ENCODE assay signal across 18 cellular contexts in the genomic region with DNA sequence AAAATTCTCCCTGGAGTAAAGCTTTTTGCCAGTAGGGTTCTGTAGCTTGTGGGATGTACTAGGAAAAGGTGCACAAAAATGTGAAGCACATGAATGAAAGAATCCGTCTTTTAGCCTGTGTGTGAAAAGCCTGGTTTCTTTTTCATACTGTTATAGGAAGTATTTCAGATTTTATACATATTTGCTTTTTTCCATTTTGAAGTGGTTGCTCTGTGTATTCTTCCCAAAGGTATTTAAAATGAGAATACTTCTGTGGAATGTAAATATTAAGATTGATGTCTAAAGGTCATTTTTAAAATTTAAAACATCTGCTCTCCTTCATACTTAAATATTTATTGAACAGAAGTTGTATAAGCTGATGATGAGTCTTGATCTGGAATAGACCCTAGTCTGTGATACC.
A peak's percentile ranks its signal among the peaks of the same experiment; 100 is the strongest.
DNase-seq lines count a peak whose midpoint lies in the region; ATAC-seq and TF ChIP-seq lines count a peak whose summit lies in the region.
"Had no signal": no experiment of that assay in that cellular context is flagged by ENCODE, and none has a peak within 500 bp of the region (broad histone marks: within the 10 kb centered on the region; RNA-seq: fewer than 3 reads in every experiment).

No MANE protein-coding gene starts in this region.

- no peak overlapping the region for H3K4me3 Mint-ChIP-seq in nephron progenitor cell
- H3K4me3 Mint-ChIP-seq: CD4-positive, CD25-positive, alpha-beta regulatory T cell had no signal

- H3K27ac Mint-ChIP-seq in nephron progenitor cell = no peak overlapping the region
- H3K27ac Mint-ChIP-seq: CD4-positive, CD25-positive, alpha-beta regulatory T cell had no signal

- no peaks in the 10 kb centered on the region for H3K27me3 Mint-ChIP-seq in nephron progenitor cell (ENCODE audit: low read depth, poor library complexity)
- H3K27me3 Mint-ChIP-seq: CD4-positive, CD25-positive, alpha-beta regulatory T cell had no signal

- no peak for TF ChIP-seq CTCF in nephron progenitor cell (IDR thresholded peaks at IDR 0.05)

- ATAC-seq in SK-N-SH treated with all-trans-retinoic acid at 6 μM for 48 hours = peak; percentile 79
- ATAC-seq: GM12878, HCT116 had no signal

- H3K9me3 Mint-ChIP-seq in nephron progenitor cell = peaks cover 12% of the 10 kb centered on the region

- H3K4me1 Mint-ChIP-seq in nephron progenitor cell = no peaks in the 10 kb centered on the region
- H3K4me1 Mint-ChIP-seq: CD4-positive, CD25-positive, alpha-beta regulatory T cell had no signal

- H3K36me3 Mint-ChIP-seq in nephron progenitor cell (ENCODE audit: low read depth) = peaks cover 16% of the 10 kb centered on the region
- H3K36me3 Mint-ChIP-seq: CD4-positive, CD25-positive, alpha-beta regulatory T cell had no signal

- DNase-seq in DMS53 (lab: John Stamatoyannopoulos, UW) (peak; percentile 18), DMS53 treated with DMSO at 0.1 percent for 48 hours (lab: John Stamatoyannopoulos, UW; ENCODE audit: unreplicated experiment) (no peak), iris pigment epithelial cell (ENCODE audit: low read depth) (peak; percentile 29), HK-2 (ENCODE audit: unreplicated experiment) (no peak), DMS114 treated with DMSO at 0.1 percent for 48 hours (lab: John Stamatoyannopoulos, UW; ENCODE audit: unreplicated experiment) (no peak), nephron progenitor cell (no peak)
- DNase-seq: CD4-positive, CD25-positive, alpha-beta regulatory T cell; GDM1; Karpas-422; NCI-H1417 treated with DMSO at 0.1 percent for 48 hours; NCI-H187; NCI-H2171; NCI-H226; NCI-H510A treated with DMSO at 0.1 percent for 48 hours; Peyer's patch had no signal

TF ChIP-seq in SK-N-SH treated with all-trans-retinoic acid at 6 μM for 48 hours, 23 proteins besides CTCF, POLR2A, EP300 and RAD21:
- TF ChIP-seq, protein P1, sequence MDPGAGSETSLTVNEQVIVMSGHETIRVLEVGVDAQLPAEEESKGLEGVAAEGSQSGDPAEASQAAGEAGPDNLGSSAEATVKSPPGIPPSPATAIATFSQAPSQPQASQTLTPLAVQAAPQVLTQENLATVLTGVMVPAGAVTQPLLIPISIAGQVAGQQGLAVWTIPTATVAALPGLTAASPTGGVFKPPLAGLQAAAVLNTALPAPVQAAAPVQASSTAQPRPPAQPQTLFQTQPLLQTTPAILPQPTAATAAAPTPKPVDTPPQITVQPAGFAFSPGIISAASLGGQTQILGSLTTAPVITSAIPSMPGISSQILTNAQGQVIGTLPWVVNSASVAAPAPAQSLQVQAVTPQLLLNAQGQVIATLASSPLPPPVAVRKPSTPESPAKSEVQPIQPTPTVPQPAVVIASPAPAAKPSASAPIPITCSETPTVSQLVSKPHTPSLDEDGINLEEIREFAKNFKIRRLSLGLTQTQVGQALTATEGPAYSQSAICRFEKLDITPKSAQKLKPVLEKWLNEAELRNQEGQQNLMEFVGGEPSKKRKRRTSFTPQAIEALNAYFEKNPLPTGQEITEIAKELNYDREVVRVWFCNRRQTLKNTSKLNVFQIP (CRISPR knock-in tag; IDR thresholded peaks at IDR 0.05; ENCODE audit: borderline replicate concordance, low read depth) = no peak
- TF ChIP-seq ZC3H10 (CRISPR knock-in tag; IDR thresholded peaks at IDR 0.05) (no peak), ZNF8 (CRISPR knock-in tag; IDR thresholded peaks at IDR 0.05) (no peak), ISL1 (CRISPR knock-in tag; IDR thresholded peaks at IDR 0.05) (no peak), ZFP3 (CRISPR knock-in tag; IDR thresholded peaks at IDR 0.05) (no peak), TCF4 (CRISPR knock-in tag; IDR thresholded peaks at IDR 0.05; ENCODE audit: borderline replicate concordance) (no peak), ZNF70 (CRISPR knock-in tag; IDR thresholded peaks at IDR 0.05) (no peak), ARNTL (CRISPR knock-in tag; IDR thresholded peaks at IDR 0.05; ENCODE audit: borderline replicate concordance, low read depth) (no peak), ZNF565 (CRISPR knock-in tag; conservative IDR thresholded peaks at IDR 0.05; ENCODE audit: low read depth) (no peak), RARB (CRISPR knock-in tag; IDR thresholded peaks at IDR 0.05) (no peak), BACH2 (CRISPR knock-in tag; IDR thresholded peaks at IDR 0.05; ENCODE audit: borderline replicate concordance) (no peak), TOX (CRISPR knock-in tag; IDR thresholded peaks at IDR 0.05; ENCODE audit: borderline replicate concordance) (no peak), PPARA (CRISPR knock-in tag; IDR thresholded peaks at IDR 0.05; ENCODE audit: borderline replicate concordance) (no peak), SNAI2 (CRISPR knock-in tag; IDR thresholded peaks at IDR 0.05) (no peak), ZFP30 (CRISPR knock-in tag; IDR thresholded peaks at IDR 0.05) (no peak), OSR1 (CRISPR knock-in tag; IDR thresholded peaks at IDR 0.05) (no peak), ESRRG (CRISPR knock-in tag; IDR thresholded peaks at IDR 0.05) (no peak)
- TF ChIP-seq, protein P2, sequence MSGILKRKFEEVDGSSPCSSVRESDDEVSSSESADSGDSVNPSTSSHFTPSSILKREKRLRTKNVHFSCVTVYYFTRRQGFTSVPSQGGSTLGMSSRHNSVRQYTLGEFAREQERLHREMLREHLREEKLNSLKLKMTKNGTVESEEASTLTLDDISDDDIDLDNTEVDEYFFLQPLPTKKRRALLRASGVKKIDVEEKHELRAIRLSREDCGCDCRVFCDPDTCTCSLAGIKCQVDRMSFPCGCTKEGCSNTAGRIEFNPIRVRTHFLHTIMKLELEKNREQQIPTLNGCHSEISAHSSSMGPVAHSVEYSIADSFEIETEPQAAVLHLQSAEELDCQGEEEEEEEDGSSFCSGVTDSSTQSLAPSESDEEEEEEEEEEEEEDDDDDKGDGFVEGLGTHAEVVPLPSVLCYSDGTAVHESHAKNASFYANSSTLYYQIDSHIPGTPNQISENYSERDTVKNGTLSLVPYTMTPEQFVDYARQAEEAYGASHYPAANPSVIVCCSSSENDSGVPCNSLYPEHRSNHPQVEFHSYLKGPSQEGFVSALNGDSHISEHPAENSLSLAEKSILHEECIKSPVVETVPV (CRISPR knock-in tag; IDR thresholded peaks at IDR 0.05) = no peak
- TF ChIP-seq, protein P3, sequence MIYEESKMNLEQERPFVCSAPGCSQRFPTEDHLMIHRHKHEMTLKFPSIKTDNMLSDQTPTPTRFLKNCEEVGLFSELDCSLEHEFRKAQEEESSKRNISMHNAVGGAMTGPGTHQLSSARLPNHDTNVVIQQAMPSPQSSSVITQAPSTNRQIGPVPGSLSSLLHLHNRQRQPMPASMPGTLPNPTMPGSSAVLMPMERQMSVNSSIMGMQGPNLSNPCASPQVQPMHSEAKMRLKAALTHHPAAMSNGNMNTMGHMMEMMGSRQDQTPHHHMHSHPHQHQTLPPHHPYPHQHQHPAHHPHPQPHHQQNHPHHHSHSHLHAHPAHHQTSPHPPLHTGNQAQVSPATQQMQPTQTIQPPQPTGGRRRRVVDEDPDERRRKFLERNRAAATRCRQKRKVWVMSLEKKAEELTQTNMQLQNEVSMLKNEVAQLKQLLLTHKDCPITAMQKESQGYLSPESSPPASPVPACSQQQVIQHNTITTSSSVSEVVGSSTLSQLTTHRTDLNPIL (CRISPR knock-in tag; IDR thresholded peaks at IDR 0.05; ENCODE audit: low read depth) = no peak
- TF ChIP-seq, protein P4, sequence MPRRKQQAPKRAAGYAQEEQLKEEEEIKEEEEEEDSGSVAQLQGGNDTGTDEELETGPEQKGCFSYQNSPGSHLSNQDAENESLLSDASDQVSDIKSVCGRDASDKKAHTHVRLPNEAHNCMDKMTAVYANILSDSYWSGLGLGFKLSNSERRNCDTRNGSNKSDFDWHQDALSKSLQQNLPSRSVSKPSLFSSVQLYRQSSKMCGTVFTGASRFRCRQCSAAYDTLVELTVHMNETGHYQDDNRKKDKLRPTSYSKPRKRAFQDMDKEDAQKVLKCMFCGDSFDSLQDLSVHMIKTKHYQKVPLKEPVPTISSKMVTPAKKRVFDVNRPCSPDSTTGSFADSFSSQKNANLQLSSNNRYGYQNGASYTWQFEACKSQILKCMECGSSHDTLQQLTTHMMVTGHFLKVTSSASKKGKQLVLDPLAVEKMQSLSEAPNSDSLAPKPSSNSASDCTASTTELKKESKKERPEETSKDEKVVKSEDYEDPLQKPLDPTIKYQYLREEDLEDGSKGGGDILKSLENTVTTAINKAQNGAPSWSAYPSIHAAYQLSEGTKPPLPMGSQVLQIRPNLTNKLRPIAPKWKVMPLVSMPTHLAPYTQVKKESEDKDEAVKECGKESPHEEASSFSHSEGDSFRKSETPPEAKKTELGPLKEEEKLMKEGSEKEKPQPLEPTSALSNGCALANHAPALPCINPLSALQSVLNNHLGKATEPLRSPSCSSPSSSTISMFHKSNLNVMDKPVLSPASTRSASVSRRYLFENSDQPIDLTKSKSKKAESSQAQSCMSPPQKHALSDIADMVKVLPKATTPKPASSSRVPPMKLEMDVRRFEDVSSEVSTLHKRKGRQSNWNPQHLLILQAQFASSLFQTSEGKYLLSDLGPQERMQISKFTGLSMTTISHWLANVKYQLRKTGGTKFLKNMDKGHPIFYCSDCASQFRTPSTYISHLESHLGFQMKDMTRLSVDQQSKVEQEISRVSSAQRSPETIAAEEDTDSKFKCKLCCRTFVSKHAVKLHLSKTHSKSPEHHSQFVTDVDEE (CRISPR knock-in tag; IDR thresholded peaks at IDR 0.05) = no peak

Comparison
In these comparisons a context has a peak if more than half of its experiments do, and no peak if none do; other contexts are left out.
1. DNase-seq: peak in DMS53 (single experiment) and iris pigment epithelial cell (single experiment); none in DMS53 treated with DMSO at 0.1 percent for 48 hours (single experiment), HK-2 (single experiment), DMS114 treated with DMSO at 0.1 percent for 48 hours (single experiment) and nephron progenitor cell (single experiment).